In genomic region chr2:66364495-66364992, GRCh38 we compare ENCODE assay signal across 13 cellular contexts.
DNase-seq lines count a peak whose midpoint lies in the region; ATAC-seq, FAIRE-seq and TF ChIP-seq lines count a peak whose summit lies in the region.
"Had no signal": no experiment of that assay in that cellular context is flagged by ENCODE, and none has a peak within 500 bp of the region (broad histone marks: within the 10 kb centered on the region; RNA-seq: fewer than 3 reads in every experiment).

No MANE protein-coding gene starts in this region.

- no peaks in the 10 kb centered on the region for H3K4me1 ChIP-seq in small intestine (ENCODE audit: control insufficient read depth in 2 of 2, insufficient read depth in 1 of 2, low read depth in 1 of 2, low read length in 1 of 2)

- FAIRE-seq in small intestine (lab: Jason Lieb, UNC) (no peak), D721Med (lab: Jason Lieb, UNC) (no peak)

- no peaks in the 10 kb centered on the region for H3K27me3 ChIP-seq in small intestine (ENCODE audit: control insufficient read depth in 2 of 2, insufficient read depth in 2 of 2, low read length in 2 of 2)
- H3K27me3 ChIP-seq: ovary had no signal

- no peaks in the 10 kb centered on the region for H3K36me3 Mint-ChIP-seq in nephron progenitor cell (ENCODE audit: low read depth)
- H3K36me3 Mint-ChIP-seq: CD8-positive, alpha-beta T cell had no signal

- no peak for ATAC-seq in HG03442 (IDR thresholded peaks at IDR 0.05; ENCODE audit: unreplicated experiment)
- ATAC-seq: CD8-positive, alpha-beta T cell had no signal

- no peaks in the 10 kb centered on the region for H3K9me3 ChIP-seq in small intestine (ENCODE audit: control insufficient read depth, low read depth)
- H3K9me3 ChIP-seq: ovary had no signal

- DNase-seq in Caki2 (ENCODE audit: low read depth) (peak; percentile 50), NCI-H460 (ENCODE audit: extremely low read depth, low read depth) (peak; percentile 3), fibroblast of gingiva (ENCODE audit: low read depth) (peak; percentile 70), nephron progenitor cell (no peak), HuH-7 (ENCODE audit: low spot score) (no peak), small intestine (no peak), D721Med (ENCODE audit: insufficient read length, low spot score) (no peak)
- DNase-seq: activated effector memory CD4-positive, alpha-beta T cell treated with Interleukin-2 at 50 U/mL for 16 hours; CD8-positive, alpha-beta T cell; dorsolateral prefrontal cortex; WERI-Rb-1 had no signal

- in situ Hi-C loops in Caki2 (cut with HindIII; ENCODE audit: low pct_unique_long_range_greater_than_20kb, low sequenced_read_pairs) = no loop called here

- TF ChIP-seq CTCF in nephron progenitor cell (IDR thresholded peaks at IDR 0.05) = no peak
- no peak for TF ChIP-seq CTCF in D721Med (IDR thresholded peaks at IDR 0.05; ENCODE audit: insufficient read depth, missing control alignments)

- peaks cover 4% of the 10 kb centered on the region for H3K9me3 Mint-ChIP-seq in nephron progenitor cell
- H3K9me3 Mint-ChIP-seq: CD8-positive, alpha-beta T cell had no signal

- peaks cover 43% of the 10 kb centered on the region for H3K4me1 Mint-ChIP-seq in nephron progenitor cell

- H3K27ac ChIP-seq in small intestine (ENCODE audit: low read depth in 1 of 2, low read length in 1 of 2) = no peak overlapping the region
- H3K27ac ChIP-seq: dorsolateral prefrontal cortex, ovary, WERI-Rb-1 had no signal

- H3K36me3 ChIP-seq in small intestine (ENCODE audit: control insufficient read depth in 2 of 2, insufficient read depth in 2 of 2, low read length in 2 of 2) = no peaks in the 10 kb centered on the region
- H3K36me3 ChIP-seq: ovary, WERI-Rb-1 had no signal

- peak overlapping the region; percentile 78 for H3K27ac Mint-ChIP-seq in nephron progenitor cell
- H3K27ac Mint-ChIP-seq: CD8-positive, alpha-beta T cell had no signal

- WGBS in small intestine, 3 donors = 49 to 60% (median 57%) methylated on average over 6 of the region's 6 CpGs

- H3K4me3 Mint-ChIP-seq in nephron progenitor cell = no peak overlapping the region
- H3K4me3 Mint-ChIP-seq: CD8-positive, alpha-beta T cell had no signal

- no peak overlapping the region for H3K4me3 ChIP-seq in small intestine (ENCODE audit: low read depth in 1 of 2, low read length in 2 of 2)
- H3K4me3 ChIP-seq: dorsolateral prefrontal cortex, ovary had no signal

- no peaks in the 10 kb centered on the region for H3K27me3 Mint-ChIP-seq in nephron progenitor cell (ENCODE audit: low read depth, poor library complexity)

Comparison
In these comparisons a context has a peak if more than half of its experiments do, and no peak if none do; other contexts are left out.
1. DNase-seq: peak in Caki2 (single experiment), NCI-H460 (single experiment) and fibroblast of gingiva (single experiment); none in nephron progenitor cell (single experiment), HuH-7 (single experiment), small intestine (single experiment) and D721Med (single experiment).